8 cellular contexts compared by ENCODE assay signal in the genomic region with DNA sequence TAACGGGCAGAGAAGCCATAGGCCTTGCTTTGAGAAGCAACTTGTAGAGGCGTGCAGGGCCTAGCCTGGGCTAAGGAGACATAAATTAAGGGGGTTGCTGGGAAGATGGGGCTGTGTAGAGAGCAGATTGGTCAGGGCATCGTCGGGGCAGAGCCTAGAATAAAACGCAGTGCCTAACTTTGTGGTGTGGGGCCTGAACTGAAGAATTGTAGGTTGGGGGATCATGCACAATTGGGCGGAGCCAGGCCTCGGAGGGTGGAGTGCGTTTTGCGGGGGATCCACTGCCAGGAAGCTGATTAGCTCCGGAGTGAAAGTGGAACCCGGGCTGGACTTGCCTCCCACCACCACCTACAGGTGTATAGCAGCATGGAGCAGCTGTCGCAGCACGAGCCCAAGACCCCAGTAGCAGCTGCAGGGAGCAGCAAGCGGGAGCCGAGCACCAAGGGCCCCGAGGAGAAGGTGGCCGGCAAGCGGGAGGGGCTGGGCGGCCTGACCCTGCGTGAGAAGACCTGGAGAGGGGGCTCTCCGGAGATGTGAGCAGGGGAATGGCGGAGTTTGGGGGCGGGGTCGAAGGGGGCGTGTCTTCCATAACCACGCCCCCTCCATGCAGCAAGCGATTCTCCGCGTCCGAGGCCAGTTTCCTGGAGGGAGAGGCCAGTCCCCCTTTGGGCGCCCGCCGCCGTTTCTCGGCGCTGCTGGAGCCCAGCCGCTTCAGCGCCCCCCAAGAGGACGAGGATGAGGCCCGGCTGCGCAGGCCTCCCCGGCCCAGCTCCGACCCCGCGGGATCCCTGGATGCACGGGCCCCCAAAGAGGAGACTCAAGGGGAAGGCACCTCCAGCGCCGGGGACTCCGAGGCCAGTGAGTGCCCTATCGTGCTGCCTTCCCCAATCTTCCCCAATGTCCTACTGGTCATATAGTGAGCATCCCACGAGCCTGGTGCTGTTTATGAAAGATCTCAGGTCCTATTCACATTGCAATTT. TPM values are rescaled to one million over a fixed set of nuclear protein-coding genes. Genes with fewer than 3 reads are reported as not detected.
DNase-seq lines count a peak whose midpoint lies in the region; ATAC-seq and TF ChIP-seq lines count a peak whose summit lies in the region.

No MANE protein-coding gene starts in this region.

- POLR2A ChIA-PET in MCF 10A (lab: Yijun Ruan, JAX) = no interaction called here

- H3K36me3 Mint-ChIP-seq in MCF 10A (ENCODE audit: insufficient read depth, unreplicated experiment) = no peaks in the 10 kb centered on the region

- ATAC-seq in GM21825 (IDR thresholded peaks at IDR 0.05; ENCODE audit: unreplicated experiment) (peak; percentile 62), HG03565 (IDR thresholded peaks at IDR 0.05; ENCODE audit: unreplicated experiment) (no peak)

- no peak overlapping the region for H3K27ac Mint-ChIP-seq in MCF 10A (ENCODE audit: low read depth, unreplicated experiment)

- peak; percentile 90 for DNase-seq in AG20443 (ENCODE audit: low spot score)
- peak; percentile 37 for DNase-seq in T-helper 9 cell
- DNase-seq in MCF 10A (ENCODE audit: unreplicated experiment) = peak; percentile 19
- no peak for DNase-seq in kidney epithelial cell (ENCODE audit: low read depth)
- DNase-seq in stimulated activated CD4-positive, alpha-beta T cell treated with anti-CD3 and anti-CD28 coated beads, Interleukin-4, amount 100 ng/mL, for 24 hours = peak; percentile 61
- DNase-seq in NCI-H446 (lab: John Stamatoyannopoulos, UW) = no peak

- intact Hi-C loops in MCF 10A (cut with micrococcal nuclease) = no loop called here

- H3K9me3 Mint-ChIP-seq in MCF 10A (ENCODE audit: unreplicated experiment) = peaks cover 2% of the 10 kb centered on the region

- H3K27me3 ChIP-seq in kidney epithelial cell (ENCODE audit: control insufficient read depth, insufficient read depth, low read length) = peaks cover 2% of the 10 kb centered on the region

- H3K27me3 Mint-ChIP-seq in MCF 10A (ENCODE audit: insufficient read depth, unreplicated experiment) = no peaks in the 10 kb centered on the region

- no peaks in the 10 kb centered on the region for H3K36me3 ChIP-seq in kidney epithelial cell (ENCODE audit: control insufficient read depth, insufficient read depth, low read length)

- CTCF ChIA-PET in MCF 10A (lab: Yijun Ruan, JAX) = no interaction called here

- H3K4me3 Mint-ChIP-seq in MCF 10A (ENCODE audit: unreplicated experiment) = no peak overlapping the region

- H3K4me1 Mint-ChIP-seq in MCF 10A (ENCODE audit: insufficient read depth, unreplicated experiment) = no peaks in the 10 kb centered on the region

- H3K4me3 ChIP-seq in kidney epithelial cell (ENCODE audit: low read depth, low read length) = peak overlapping the region; percentile 43

- TF ChIP-seq CTCF in MCF 10A (IDR thresholded peaks at IDR 0.05; ENCODE audit: unreplicated experiment) = no peak
- TF ChIP-seq CTCF in kidney epithelial cell (IDR thresholded peaks at IDR 0.05; ENCODE audit: insufficient read depth, low read length, poor library complexity, severe bottlenecking) = peak; percentile 8

- no TSS peak for BruUV-seq in MCF 10A (replicated peaks; lab: Mats Ljungman, UMichigan)

RNA-seq across cellular contexts. Expression of gene DNASE2, which starts 13.8 kb away (rescaled TPM):
- total RNA-seq in MCF 10A (2022) (26.7 and 28.7 TPM in 2 replicates), kidney epithelial cell (38.5 and 44.4 TPM in 2 replicates)

RNA-seq across cellular contexts. Expression of gene KLF1, which starts 19.6 kb away (rescaled TPM):
- total RNA-seq in MCF 10A (2022) = not detected in 2 replicates
- total RNA-seq in kidney epithelial cell = not detected in 2 replicates

RNA-seq across cellular contexts. Expression of gene GCDH, which starts 23.6 kb away (rescaled TPM):
- total RNA-seq in MCF 10A (2022) (22.9 and 38.0 TPM in 2 replicates), kidney epithelial cell (35.2 and 43.9 TPM in 2 replicates)

RNA-seq across cellular contexts. Expression of gene MAST1, which starts 29.1 kb away (rescaled TPM):
- 1.0 and 1.6 TPM in 2 replicates for total RNA-seq in MCF 10A (2022)
- total RNA-seq in kidney epithelial cell = 0.88 and 2.4 TPM in 2 replicates

RNA-seq across cellular contexts. Expression of gene RTBDN, which starts 33.0 kb away (rescaled TPM):
- total RNA-seq in MCF 10A (2022) (not detected in 2 replicates), kidney epithelial cell (0.21 TPM in 1 of 2 replicates, not detected in the other)

Comparison
In these comparisons a context has a peak if more than half of its experiments do, and no peak if none do; other contexts are left out.
1. DNase-seq: peak in AG20443 (single experiment), T-helper 9 cell (single experiment), MCF 10A (single experiment) and stimulated activated CD4-positive, alpha-beta T cell treated with anti-CD3 and anti-CD28 coated beads, Interleukin-4, amount 100 ng/mL, for 24 hours (single experiment); none in kidney epithelial cell (single experiment) and NCI-H446 (0 of 2).